Comparison of ENCODE assay signal across 11 cellular contexts in genomic region chr1:225996946-225997545, GRCh38. TPM values are rescaled to one million over a fixed set of nuclear protein-coding genes. Genes with fewer than 3 reads are reported as not detected.
DNase-seq lines count a peak whose midpoint lies in the region; ATAC-seq and TF ChIP-seq lines count a peak whose summit lies in the region.
"Had no signal": no experiment of that assay in that cellular context is flagged by ENCODE, and none has a peak within 500 bp of the region (broad histone marks: within the 10 kb centered on the region; RNA-seq: fewer than 3 reads in every experiment).

No MANE protein-coding gene starts in this region.

- no peaks in the 10 kb centered on the region for H3K27me3 Mint-ChIP-seq in CD4-positive, alpha-beta memory T cell
- peaks cover 1% of the 10 kb centered on the region for H3K27me3 Mint-ChIP-seq in IgD-negative memory B cell
- H3K27me3 Mint-ChIP-seq in activated naive CD8-positive, alpha-beta T cell treated with anti-CD3 and anti-CD28 coated beads for 36 hours = no peaks in the 10 kb centered on the region
- H3K27me3 Mint-ChIP-seq in naive B cell = no peaks in the 10 kb centered on the region

- H3K9me3 Mint-ChIP-seq in CD4-positive, alpha-beta memory T cell = peaks cover 0 to 5% (median 0%) of the 10 kb centered on the region in 8 donors
- H3K9me3 Mint-ChIP-seq in IgD-negative memory B cell (no peaks in the 10 kb centered on the region), naive B cell (peaks cover 0 to 1% (median 0%) of the 10 kb centered on the region in 7 donors)
- no peaks in the 10 kb centered on the region for H3K9me3 Mint-ChIP-seq in activated naive CD8-positive, alpha-beta T cell treated with anti-CD3 and anti-CD28 coated beads for 36 hours

- H3K36me3 Mint-ChIP-seq in CD4-positive, alpha-beta memory T cell = peaks cover 25 to 50% of the 10 kb centered on the region in 2 donors
- H3K36me3 Mint-ChIP-seq in IgD-negative memory B cell = no peaks in the 10 kb centered on the region
- H3K36me3 Mint-ChIP-seq in activated naive CD8-positive, alpha-beta T cell treated with anti-CD3 and anti-CD28 coated beads for 36 hours = peaks cover 23% of the 10 kb centered on the region
- H3K36me3 Mint-ChIP-seq in naive B cell = peaks cover 0 to 6% of the 10 kb centered on the region in 2 donors

- CTCF ChIA-PET in CD4-positive, alpha-beta memory T cell (lab: Charles Lee; ENCODE audit: partially characterized antibody) = interaction anchor here (0.7 to 4.2 kb wide), 7 partner anchors 10 to 522 kb away, joined by 3 to 29 read pairs (median 5); partner anchors contain the start of gene H3-3A

- ATAC-seq in naive B cell (ENCODE audit: low read depth in 2 of 2) (no peak), HG02840 (IDR thresholded peaks at IDR 0.05; ENCODE audit: low FRiP score, unreplicated experiment) (no peak), GM18907 (IDR thresholded peaks at IDR 0.05; ENCODE audit: unreplicated experiment) (no peak)

- TF ChIP-seq CTCF in stomach (IDR thresholded peaks at IDR 0.05) = no peak
- TF ChIP-seq CTCF in dorsolateral prefrontal cortex (IDR thresholded peaks at IDR 0.05 in 54 of 56, conservative IDR thresholded peaks at IDR 0.05 in 2 of 56; ENCODE audit: low read depth in 1 of 56, partially characterized antibody in 56 of 56) = no peak

- peak overlapping the region; percentile 43 to 100 (median 70) for H3K4me3 Mint-ChIP-seq in CD4-positive, alpha-beta memory T cell
- peak overlapping the region; percentile 12 to 100 (median 66) for H3K4me3 Mint-ChIP-seq in IgD-negative memory B cell
- H3K4me3 Mint-ChIP-seq in activated naive CD8-positive, alpha-beta T cell treated with anti-CD3 and anti-CD28 coated beads for 36 hours = peak overlapping the region; percentile 100
- peak overlapping the region in 6 of 8 donors; percentile 15 to 100 (median 98) for H3K4me3 Mint-ChIP-seq in naive B cell

- H3K27ac Mint-ChIP-seq in CD4-positive, alpha-beta memory T cell = peak overlapping the region; percentile 18 to 100 (median 72)
- H3K27ac Mint-ChIP-seq in IgD-negative memory B cell (peak overlapping the region; percentile 47 to 79 (median 78)), naive B cell (peak overlapping the region in 4 of 6 donors; percentile 55 to 100 (median 60))
- H3K27ac Mint-ChIP-seq in activated naive CD8-positive, alpha-beta T cell treated with anti-CD3 and anti-CD28 coated beads for 36 hours = peak overlapping the region; percentile 74

- peaks cover 25% of the 10 kb centered on the region for H3K36me3 ChIP-seq in CD4-positive, alpha-beta memory T cell (ENCODE audit: insufficient read depth, low read length)
- peaks cover 10 to 36% (median 33%) of the 10 kb centered on the region in 4 donors for H3K36me3 ChIP-seq in stomach

- no peaks in the 10 kb centered on the region for H3K9me3 ChIP-seq in CD4-positive, alpha-beta memory T cell (ENCODE audit: control insufficient read depth in 1 of 2, low read length in 2 of 2)
- no peaks in the 10 kb centered on the region for H3K9me3 ChIP-seq in stomach
- H3K9me3 ChIP-seq: thyroid gland had no signal

- WGBS in stomach, 5 donors = 43 to 56% (median 48%) methylated on average over 5 of the region's 5 CpGs

- intact Hi-C loops in CD4-positive, alpha-beta memory T cell (cut with micrococcal nuclease) = loop anchor here (10.0 kb wide), 1 partner anchor 2002 kb away; no protein-coding TSS in a partner anchor
- intact Hi-C loops in stomach (cut with DNase I; ENCODE audit: low total_unique reads) (no loop called here), dorsolateral prefrontal cortex (cut with DNase I) (loop anchor here (5.0 kb wide), 1 partner anchor 125 kb away; no protein-coding TSS in a partner anchor)

- DNase-seq in CD4-positive, alpha-beta memory T cell = no peak
- DNase-seq in activated naive CD8-positive, alpha-beta T cell treated with anti-CD3 and anti-CD28 coated beads for 36 hours = no peak
- no peak for DNase-seq in naive B cell
- DNase-seq in stomach = no peak
- DNase-seq in dorsolateral prefrontal cortex = no peak
- DNase-seq: mesendoderm, NCI-H187 treated with DMSO at 0.1 percent for 48 hours had no signal

- H3K27ac ChIP-seq in CD4-positive, alpha-beta memory T cell (ENCODE audit: low read depth, low read length) = no peak overlapping the region
- H3K27ac ChIP-seq in stomach = peak overlapping the region in 1 of 5 donors; percentile 94
- no peak overlapping the region for H3K27ac ChIP-seq in dorsolateral prefrontal cortex

- no peak for TF ChIP-seq EP300 in stomach (IDR thresholded peaks at IDR 0.05)

- H3K4me1 Mint-ChIP-seq in CD4-positive, alpha-beta memory T cell = peaks cover 32 to 61% (median 47%) of the 10 kb centered on the region in 4 donors
- peaks cover 26 to 39% (median 35%) of the 10 kb centered on the region in 3 donors for H3K4me1 Mint-ChIP-seq in IgD-negative memory B cell
- peaks cover 45% of the 10 kb centered on the region for H3K4me1 Mint-ChIP-seq in activated naive CD8-positive, alpha-beta T cell treated with anti-CD3 and anti-CD28 coated beads for 36 hours
- peaks cover 36 to 58% (median 43%) of the 10 kb centered on the region in 3 donors for H3K4me1 Mint-ChIP-seq in naive B cell

- TF ChIP-seq POLR2A in stomach (IDR thresholded peaks at IDR 0.05) = no peak

- no peaks in the 10 kb centered on the region for H3K27me3 ChIP-seq in CD4-positive, alpha-beta memory T cell (ENCODE audit: insufficient read depth, low read length)
- H3K27me3 ChIP-seq in stomach (no peaks in the 10 kb centered on the region), dorsolateral prefrontal cortex (no peaks in the 10 kb centered on the region)
- H3K27me3 ChIP-seq: thyroid gland had no signal

- H3K4me3 ChIP-seq in CD4-positive, alpha-beta memory T cell (ENCODE audit: low read length in 2 of 2) = no peak overlapping the region
- peak overlapping the region in 1 of 4 donors; percentile 86 for H3K4me3 ChIP-seq in stomach
- peak overlapping the region in 1 of 59 donors; percentile 1 for H3K4me3 ChIP-seq in dorsolateral prefrontal cortex
- H3K4me3 ChIP-seq: thyroid gland had no signal

- POLR2A ChIA-PET in CD4-positive, alpha-beta memory T cell (lab: Charles Lee; ENCODE audit: partially characterized antibody) = interaction anchor here (0.7 to 22.3 kb wide), 5 partner anchors 9 to 530 kb away, joined by 3 to 614 read pairs (median 4); partner anchors contain the start of genes H3-3A and PYCR2

- peaks cover 68% of the 10 kb centered on the region for H3K4me1 ChIP-seq in CD4-positive, alpha-beta memory T cell (ENCODE audit: insufficient read depth, low read length)
- peaks cover 29 to 78% (median 49%) of the 10 kb centered on the region in 4 donors for H3K4me1 ChIP-seq in stomach

RNA-seq across cellular contexts. Expression of gene SDE2, which starts 2.1 kb away (rescaled TPM):
- total RNA-seq in CD4-positive, alpha-beta memory T cell = 10 to 100 TPM; 21.1 to 21.2 TPM
- 10 to 100 TPM; 10.0 to 18.9 TPM for polyA plus RNA-seq in CD4-positive, alpha-beta memory T cell
- 9.2 TPM for polyA plus RNA-seq in IgD-negative memory B cell
- total RNA-seq in activated naive CD8-positive, alpha-beta T cell treated with anti-CD3 and anti-CD28 coated beads for 36 hours = 10 to 100 TPM; 20.0 to 21.2 TPM
- polyA plus RNA-seq in naive B cell (ENCODE audit: low read depth in 6 of 6) = 10 to 100 TPM in 5 of 6 donors, 1 to 10 TPM in 1; 8.7 to 18.9 (median 11.4) TPM
- 10 to 100 TPM in 2 of 5 donors, 1 to 10 TPM in 3; 4.0 to 40.2 (median 9.0) TPM for total RNA-seq in stomach
- polyA plus RNA-seq in stomach = 1 to 10 TPM; 4.9 to 7.6 (median 7.6) TPM
- total RNA-seq in dorsolateral prefrontal cortex = 10 to 100 TPM; 10.8 to 22.0 (median 14.6) TPM

RNA-seq across cellular contexts. Expression of gene LEFTY2, which starts 56.0 kb away (rescaled TPM):
- total RNA-seq in CD4-positive, alpha-beta memory T cell = not detected
- polyA plus RNA-seq in CD4-positive, alpha-beta memory T cell = not detected
- polyA plus RNA-seq in IgD-negative memory B cell = 0.20 TPM
- total RNA-seq in activated naive CD8-positive, alpha-beta T cell treated with anti-CD3 and anti-CD28 coated beads for 36 hours = not detected
- not detected for polyA plus RNA-seq in naive B cell (ENCODE audit: low read depth in 6 of 6)
- 100 to 1,000 TPM in 1 of 5 donors, under 1 TPM in 1, not detected in 3; 0.18 to 138 TPM for total RNA-seq in stomach
- under 1 TPM in 1 of 3 donors, not detected in 2; 0.13 TPM for polyA plus RNA-seq in stomach
- total RNA-seq in dorsolateral prefrontal cortex = 1 to 10 TPM in 6 of 120 experiments, under 1 TPM in 12, not detected in 102; 0.23 to 2.2 (median 0.41) TPM
